20 cellular contexts compared by ENCODE assay signal in genomic region chr21:35678393-35678792, GRCh38.
A peak's percentile ranks its signal among the peaks of the same experiment; 100 is the strongest.
DNase-seq lines count a peak whose midpoint lies in the region; ATAC-seq, FAIRE-seq and TF ChIP-seq lines count a peak whose summit lies in the region.
"Had no signal": no experiment of that assay in that cellular context is flagged by ENCODE, and none has a peak within 500 bp of the region (broad histone marks: within the 10 kb centered on the region; RNA-seq: fewer than 3 reads in every experiment).

No MANE protein-coding gene starts in this region.

- H4K91ac ChIP-seq in IMR-90 (ENCODE audit: insufficient read depth, low read depth, low read length) (no peak overlapping the region), H1 (replicated peaks; ENCODE audit: insufficient read length, low read length) (no peak overlapping the region)

- ATAC-seq in IMR-90 (ENCODE audit: low read depth) (no peak), foreskin keratinocyte (no peak), HG03571 (IDR thresholded peaks at IDR 0.05; ENCODE audit: unreplicated experiment) (no peak)
- ATAC-seq: A549; CD8-positive, alpha-beta T cell had no signal

- POLR2A ChIA-PET in HEK293 (lab: Yijun Ruan, JAX) (no interaction called here), IMR-90 (lab: Charles Lee; ENCODE audit: unreplicated experiment) (no interaction called here), H1 (lab: Charles Lee; ENCODE audit: partially characterized antibody) (no interaction called here)

- dilution Hi-C loops in IMR-90 (cut with HindIII; ENCODE audit: low sequenced_read_pairs, unreplicated experiment) = no loop called here

- no peak overlapping the region for H3K27ac ChIP-seq in HEK293 (ENCODE audit: extremely low read depth, low read depth, low read length)
- no peak overlapping the region for H3K27ac ChIP-seq in IMR-90 (ENCODE audit: insufficient read depth, low read length)
- no peak overlapping the region for H3K27ac ChIP-seq in H1 (ENCODE audit: low read depth, low read length)
- no peak overlapping the region for H3K27ac ChIP-seq in foreskin keratinocyte
- H3K27ac ChIP-seq: 22Rv1; A549; BLaER1 treated with 17β-estradiol and CSF1 and Interleukin-3, amounts not matched to agents 10 nM and 100 nM; C4-2B had no signal

- H3K23ac ChIP-seq in IMR-90 (ENCODE audit: low read depth, low read length) (no peak overlapping the region), H1 (ENCODE audit: insufficient read length) (no peak overlapping the region)

- no peak overlapping the region for H3K9ac ChIP-seq in IMR-90 (ENCODE audit: low read depth, low read length)
- no peak overlapping the region for H3K9ac ChIP-seq in H1 (replicated peaks in 1 of 4; ENCODE audit: extremely low read depth in 1 of 4, low read depth in 3 of 4, low read length in 3 of 4)
- H3K9ac ChIP-seq: BLaER1 treated with 17β-estradiol and CSF1 and Interleukin-3, amounts not matched to agents 10 nM and 100 nM had no signal

- intact Hi-C loops in IMR-90 (cut with micrococcal nuclease) = no loop called here

- BruUV-seq in IMR-90 (replicated peaks; lab: Mats Ljungman, UMichigan) = no TSS peak

- CTCF ChIA-PET in HEK293 (lab: Yijun Ruan, JAX) = interaction anchor here (0.7 to 0.9 kb wide), 2 partner anchors 159 to 162 kb away, joined by 3 read pairs; no protein-coding TSS in a partner anchor
- CTCF ChIA-PET in IMR-90 (lab: Yijun Ruan, JAX) = no interaction called here
- CTCF ChIA-PET in H1 (lab: Charles Lee; ENCODE audit: partially characterized antibody) = interaction anchor here (0.5 kb wide), 1 partner anchor 39 kb away, joined by 3 read pairs; no protein-coding TSS in a partner anchor

- FAIRE-seq in H1 (lab: Jason Lieb, UNC) = no peak
- FAIRE-seq: A549, D721Med, G401.6, GM12891, GM19239 had no signal

- in situ Hi-C loops in IMR-90 (cut with MboI; ENCODE audit: low sequenced_read_pairs) = no loop called here

- H3K79me1 ChIP-seq in IMR-90 (ENCODE audit: low read depth in 1 of 2, low read length in 2 of 2) = no peaks in the 10 kb centered on the region
- H3K79me1 ChIP-seq in H1 (ENCODE audit: low read depth, low read length) = no peaks in the 10 kb centered on the region

- no peak overlapping the region for H2AK9ac ChIP-seq in IMR-90 (replicated peaks; ENCODE audit: low read depth, low read length, poor library complexity)

- TF ChIP-seq CTCF in HEK293 (tag by site-specific recombination; IDR thresholded peaks at IDR 0.05) = no peak
- no peak for TF ChIP-seq CTCF in IMR-90 (conservative IDR thresholded peaks at IDR 0.05; ENCODE audit: low read depth, low read length)
- no peak for TF ChIP-seq CTCF in H1 (IDR thresholded peaks at IDR 0.05; ENCODE audit: control extremely low read depth in 1 of 3, insufficient read depth in 1 of 3, low read depth in 1 of 3, low read length in 3 of 3)
- no peak for TF ChIP-seq CTCF in foreskin keratinocyte (conservative IDR thresholded peaks at IDR 0.05)

- H3K4ac ChIP-seq in IMR-90 (ENCODE audit: low read depth, low read length) (no peak overlapping the region), H1 (replicated peaks; ENCODE audit: insufficient read length, low read depth, low read length) (no peak overlapping the region)

- DNase-seq in IMR-90 (no peak), H1 (ENCODE audit: low read depth in 1 of 2, low spot score in 2 of 2) (no peak), foreskin keratinocyte (no peak)
- DNase-seq: AML-193; Caco-2; Calu3; CD4-positive, alpha-beta T cell; CD8-positive, alpha-beta T cell; DMS79 treated with DMSO at 0.1 percent for 48 hours; GF-D8 had no signal

- no peak overlapping the region for H2BK12ac ChIP-seq in H1 (ENCODE audit: low read depth, low read length)

- H3K79me2 ChIP-seq in H1 (ENCODE audit: control insufficient read depth in 1 of 2, insufficient read depth in 2 of 2, low read length in 2 of 2) = no peaks in the 10 kb centered on the region

- no peak overlapping the region for H2BK120ac ChIP-seq in IMR-90 (ENCODE audit: low read depth, low read length)
- no peak overlapping the region for H2BK120ac ChIP-seq in H1 (replicated peaks; ENCODE audit: low read depth, low read length)

- no peak overlapping the region for H3K4me2 ChIP-seq in IMR-90 (ENCODE audit: low read depth, low read length)
- no peak overlapping the region for H3K4me2 ChIP-seq in H1 (ENCODE audit: insufficient read depth in 1 of 2, low read depth in 2 of 2, low read length in 2 of 2)
- H3K4me2 ChIP-seq: A549; BLaER1 treated with 17β-estradiol and CSF1 and Interleukin-3, amounts not matched to agents 10 nM and 100 nM had no signal

- H3K27me3 ChIP-seq in IMR-90 (ENCODE audit: control insufficient read depth, insufficient read depth, low read length) (no peaks in the 10 kb centered on the region), H1 (replicated peaks in 1 of 4; ENCODE audit: control insufficient read depth in 3 of 4, extremely low read depth in 1 of 4, insufficient read depth in 3 of 4, low read length in 3 of 4) (no peaks in the 10 kb centered on the region), foreskin keratinocyte (no peaks in the 10 kb centered on the region)
- H3K27me3 ChIP-seq: BLaER1 treated with 17β-estradiol and CSF1 and Interleukin-3, amounts not matched to agents 10 nM and 100 nM had no signal

- no peak for TF ChIP-seq RAD21 in IMR-90 (IDR thresholded peaks at IDR 0.05; ENCODE audit: low read length)
- no peak for TF ChIP-seq RAD21 in H1 (IDR thresholded peaks at IDR 0.05 in 1 of 2, conservative IDR thresholded peaks at IDR 0.05 in 1 of 2; ENCODE audit: low read depth in 2 of 2, low read length in 2 of 2)

- H3K9me1 ChIP-seq in IMR-90 (ENCODE audit: insufficient read depth, low read length) = no peaks in the 10 kb centered on the region; the same call in 1 of the 2 replicates

- H3K9me3 ChIP-seq in HEK293 (ENCODE audit: control insufficient read depth, insufficient read depth, low read depth, low read length) (no peaks in the 10 kb centered on the region), IMR-90 (ENCODE audit: control insufficient read depth, insufficient read depth, low read length) (no peaks in the 10 kb centered on the region), H1 (ENCODE audit: insufficient read depth in 2 of 2, low read depth in 1 of 2, low read length in 1 of 2) (no peaks in the 10 kb centered on the region)
- H3K9me3 ChIP-seq: A549; BLaER1 treated with 17β-estradiol and CSF1 and Interleukin-3, amounts not matched to agents 10 nM and 100 nM; Caco-2 had no signal

- H3K56ac ChIP-seq in IMR-90 (ENCODE audit: extremely low read depth, insufficient read depth, low read length) (no peak overlapping the region), H1 (replicated peaks; ENCODE audit: insufficient read length, low read depth, low read length) (peak overlapping the region; percentile 33)

- no peak overlapping the region for H2AK5ac ChIP-seq in IMR-90 (ENCODE audit: low read depth, low read length)
- no peak overlapping the region for H2AK5ac ChIP-seq in H1 (ENCODE audit: low read depth, low read length)

- H2BK5ac ChIP-seq in IMR-90 (ENCODE audit: low read depth, low read length, poor library complexity, severe bottlenecking) (peak overlapping the region; percentile 49), H1 (ENCODE audit: low read depth, low read length) (no peak overlapping the region)

- peaks cover 5% of the 10 kb centered on the region; the same call in 1 of the 2 replicates for H3K23me2 ChIP-seq in H1 (ENCODE audit: low read depth, low read length)

- H4K20me1 ChIP-seq in IMR-90 (ENCODE audit: insufficient read depth, low read length) (no peaks in the 10 kb centered on the region), H1 (replicated peaks in 1 of 2; ENCODE audit: control insufficient read depth in 1 of 2, insufficient read depth in 2 of 2, low read length in 2 of 2) (peaks cover 0 to 2% of the 10 kb centered on the region in 2 experiments)
- H4K20me1 ChIP-seq: BLaER1 treated with 17β-estradiol and CSF1 and Interleukin-3, amounts not matched to agents 10 nM and 100 nM had no signal

- no peak overlapping the region for H2AFZ ChIP-seq in IMR-90 (replicated peaks; ENCODE audit: low read length, poor library complexity)
- H2AFZ ChIP-seq in H1 (ENCODE audit: low read length) = no peak overlapping the region

- no peak overlapping the region for H3K18ac ChIP-seq in IMR-90 (ENCODE audit: low read depth, low read length)
- no peak overlapping the region for H3K18ac ChIP-seq in H1 (ENCODE audit: extremely low read depth, low read length)

- H3K4me3 ChIP-seq in HEK293 (ENCODE audit: low read depth, low read length) (no peak overlapping the region), IMR-90 (ENCODE audit: insufficient read depth, low read depth, low read length) (no peak overlapping the region), H1 (ENCODE audit: extremely low read depth in 1 of 4, insufficient read depth in 2 of 4, low read depth in 3 of 4, low read length in 4 of 4) (no peak overlapping the region)
- H3K4me3 ChIP-seq: A549; BLaER1 treated with 17β-estradiol and CSF1 and Interleukin-3, amounts not matched to agents 10 nM and 100 nM had no signal

- no peak for TF ChIP-seq EP300 in H1 (IDR thresholded peaks at IDR 0.05; ENCODE audit: borderline replicate concordance in 1 of 2, low read depth in 2 of 2, low read length in 2 of 2)

- H3K4me1 ChIP-seq in HEK293 (ENCODE audit: control insufficient read depth, insufficient read depth, low read length) (no peaks in the 10 kb centered on the region), IMR-90 (ENCODE audit: control insufficient read depth, insufficient read depth, low read length) (no peaks in the 10 kb centered on the region), H1 (replicated peaks in 1 of 4; ENCODE audit: control insufficient read depth in 3 of 4, insufficient read depth in 4 of 4, low read length in 3 of 4) (no peaks in the 10 kb centered on the region), foreskin keratinocyte (no peaks in the 10 kb centered on the region)
- H3K4me1 ChIP-seq: A549, Caco-2 had no signal

- TF ChIP-seq POLR2A in IMR-90 (IDR thresholded peaks at IDR 0.05; ENCODE audit: low read depth, low read length) (no peak), H1 (IDR thresholded peaks at IDR 0.05; ENCODE audit: control extremely low read depth in 1 of 2, low read depth in 2 of 2, low read length in 2 of 2) (no peak)

- H3K14ac ChIP-seq in IMR-90 (replicated peaks; ENCODE audit: low read depth, low read length) = no peak overlapping the region
- no peak overlapping the region for H3K14ac ChIP-seq in H1 (ENCODE audit: insufficient read length)

- H3K36me3 ChIP-seq in HEK293 (ENCODE audit: control insufficient read depth in 2 of 2, insufficient read depth in 1 of 2, low read length in 2 of 2) (no peaks in the 10 kb centered on the region), IMR-90 (ENCODE audit: control insufficient read depth, insufficient read depth, low read length) (no peaks in the 10 kb centered on the region), H1 (ENCODE audit: control insufficient read depth in 2 of 4, insufficient read depth in 4 of 4, low read length in 3 of 4) (no peaks in the 10 kb centered on the region)
- H3K36me3 ChIP-seq: BLaER1 treated with 17β-estradiol and CSF1 and Interleukin-3, amounts not matched to agents 10 nM and 100 nM had no signal

- no peak overlapping the region for H2BK15ac ChIP-seq in IMR-90 (ENCODE audit: low read depth, low read length)
- no peak overlapping the region for H2BK15ac ChIP-seq in H1 (ENCODE audit: low read length)

- H4K5ac ChIP-seq in IMR-90 (ENCODE audit: low read depth, low read length) = no peak overlapping the region
- no peak overlapping the region for H4K5ac ChIP-seq in H1 (ENCODE audit: insufficient read length, low read depth, low read length)

- H4K8ac ChIP-seq in IMR-90 (ENCODE audit: low read depth in 2 of 2, low read length in 2 of 2) = no peak overlapping the region
- no peak overlapping the region for H4K8ac ChIP-seq in H1 (ENCODE audit: extremely low read depth, insufficient read depth, low read length)

- 50 to 100% methylated on average over 1 of the region's 1 CpG for WGBS in IMR-90 (ENCODE audit: extremely low coverage in 2 of 2, insufficient read length in 1 of 2), 2 experiments
- WGBS in H1 (ENCODE audit: extremely low coverage in 1 of 2, insufficient coverage in 1 of 2, insufficient read length in 1 of 2, insufficient replicate concordance in 2 of 2, low coverage in 1 of 2, low lambda C conversion rate in 2 of 2, missing lambda C conversion rate in 1 of 2), 2 experiments = 85 to 100% methylated on average over 1 of the region's 1 CpG

- H2BK20ac ChIP-seq in IMR-90 (ENCODE audit: low read depth, low read length) (no peak overlapping the region), H1 (ENCODE audit: low read length) (no peak overlapping the region)
